24 cellular contexts compared by ENCODE assay signal in the genomic region with DNA sequence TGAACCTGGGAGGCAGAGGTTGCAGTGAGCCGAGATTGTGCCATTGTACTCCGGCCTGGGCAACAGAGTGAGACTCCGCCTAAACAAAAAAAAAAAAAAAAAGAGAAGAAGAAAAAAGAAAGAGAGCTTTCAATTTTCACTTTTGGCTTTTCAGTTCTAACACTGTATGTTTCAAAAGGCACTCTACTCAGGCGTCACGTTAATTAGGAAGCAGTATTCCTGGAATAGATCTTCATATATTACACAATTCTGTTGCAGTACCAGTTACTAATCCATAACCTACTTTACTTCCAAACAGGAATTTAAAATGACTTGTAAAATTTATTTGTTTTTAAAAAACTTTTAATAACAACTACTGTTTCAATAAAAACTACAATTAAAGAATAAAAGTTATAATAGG.
"Had no signal": no experiment of that assay in that cellular context is flagged by ENCODE, and none has a peak within 500 bp of the region (broad histone marks: within the 10 kb centered on the region; RNA-seq: fewer than 3 reads in every experiment).

No MANE protein-coding gene starts in this region.

- DNase-seq: effector CD8-positive, alpha-beta T cell; endodermal cell; foreskin melanocyte; glutamatergic neuron; heart right ventricle; hippocampal formation; kidney glomerular epithelial cell; mesenchymal stem cell; mucosa of descending colon; naive B cell; pancreas; stimulated activated CD4-positive, alpha-beta T cell treated with anti-CD3 and anti-CD28 coated beads, Interleukin-12 subunit alpha, Interleukin-12 subunit beta, amount 100 ng/mL, for 4 hours; stimulated activated CD4-positive, alpha-beta T cell treated with anti-CD3 and anti-CD28 coated beads, Interleukin-1b, Interleukin-23, amount 100 ng/mL, for 48 hours; stimulated activated CD4-positive, alpha-beta T cell treated with anti-CD3 and anti-CD28 coated beads, Interleukin-4, amount 100 ng/mL, for 1 hour; stimulated activated CD8-positive, alpha-beta memory T cell treated with anti-CD3 and anti-CD28 coated beads, Interleukin-4, amount 100 ng/mL, for 48 hours; stimulated activated naive CD8-positive, alpha-beta T cell treated with anti-CD3 and anti-CD28 coated beads, Interleukin-15, Interleukin-2, amounts not matched to agents 100 U/mL and 50 U/mL, for 24 hours; substantia nigra; testis; tibial artery had no signal

- H3K27ac ChIP-seq: epithelial cell of prostate, heart right ventricle, neutrophil, pancreas, testis, tibial artery had no signal

- H3K4me3 ChIP-seq: heart right ventricle, mucosa of descending colon, pancreas, smooth muscle cell, testis, tibial artery had no signal

- H3K9me3 ChIP-seq: heart right ventricle, mucosa of descending colon, neutrophil, pancreas, testis, tibial artery had no signal

- H3K36me3 ChIP-seq: pancreas, tibial artery had no signal

- H3K4me1 ChIP-seq: tibial artery had no signal

- FAIRE-seq: colon, islet of Langerhans, pancreas had no signal
